ENCODE assay signal across 17 cellular contexts in genomic region chr9:128712451-128713410, GRCh38. TPM values are rescaled to one million over a fixed set of nuclear protein-coding genes. Genes with fewer than 3 reads are reported as not detected.
DNase-seq lines count a peak whose midpoint lies in the region; TF ChIP-seq lines count a peak whose summit lies in the region.
"Had no signal": no experiment of that assay in that cellular context is flagged by ENCODE, and none has a peak within 500 bp of the region (broad histone marks: within the 10 kb centered on the region; RNA-seq: fewer than 3 reads in every experiment).

No MANE protein-coding gene starts in this region.

- no peak overlapping the region for H3K4me3 ChIP-seq in HEK293 (ENCODE audit: low read depth, low read length)
- no peak overlapping the region for H3K4me3 ChIP-seq in coronary artery
- H3K4me3 ChIP-seq: pancreas, PC-9, skin epidermis had no signal

- H3K27ac ChIP-seq in HEK293 (ENCODE audit: extremely low read depth, low read depth, low read length) (no peak overlapping the region), coronary artery (no peak overlapping the region)
- H3K27ac ChIP-seq: pancreas, PC-9, skin epidermis had no signal

- H3K4me1 ChIP-seq in HEK293 (ENCODE audit: control insufficient read depth, insufficient read depth, low read length): no peaks in the 10 kb centered on the region
- H3K4me1 ChIP-seq: pancreas had no signal

- H3K27me3 Mint-ChIP-seq in HFFc6 (ENCODE audit: insufficient read depth): no peaks in the 10 kb centered on the region
- H3K27me3 Mint-ChIP-seq: activated T-helper 17 cell treated with anti-CD3 and anti-CD28 coated beads, Interleukin-2, amount 50 U/mL, for 72 hours had no signal

- TF ChIP-seq CTCF in HEK293 (tag by site-specific recombination; IDR thresholded peaks at IDR 0.05) (no peak), coronary artery (IDR thresholded peaks at IDR 0.05) (no peak), HFFc6 (IDR thresholded peaks at IDR 0.05) (no peak)

- CTCF ChIA-PET in HEK293 (lab: Yijun Ruan, JAX): interaction anchor here (1.1 to 1.4 kb wide), 2 partner anchors 10 to 11 kb away, joined by 4 read pairs; partner anchors contain the start of gene PKN3

- H3K36me3 ChIP-seq in HEK293 (ENCODE audit: control insufficient read depth in 2 of 2, insufficient read depth in 1 of 2, low read length in 2 of 2): peaks cover 3 to 45% of the 10 kb centered on the region in 2 experiments; a peak in 2 of 3 replicates
- H3K36me3 ChIP-seq: pancreas had no signal

- H3K4me3 Mint-ChIP-seq in HFFc6: no peak overlapping the region
- H3K4me3 Mint-ChIP-seq: activated T-helper 17 cell treated with anti-CD3 and anti-CD28 coated beads, Interleukin-2, amount 50 U/mL, for 72 hours had no signal

- intact Hi-C loops in posterior vena cava (cut with DNase I): no loop called here

- H3K4me1 Mint-ChIP-seq in HFFc6 (ENCODE audit: low read depth): no peaks in the 10 kb centered on the region
- H3K4me1 Mint-ChIP-seq: activated T-helper 17 cell treated with anti-CD3 and anti-CD28 coated beads, Interleukin-2, amount 50 U/mL, for 72 hours had no signal

- H3K9me3 ChIP-seq in HEK293 (ENCODE audit: control insufficient read depth, insufficient read depth, low read depth, low read length): no peaks in the 10 kb centered on the region
- H3K9me3 ChIP-seq: pancreas had no signal

- POLR2A ChIA-PET in HEK293 (lab: Yijun Ruan, JAX): interaction anchor here (0.7 to 1.8 kb wide), 2 partner anchors 12 to 674 kb away, joined by 3 to 6 read pairs; partner anchors contain the start of gene ZDHHC12

- H3K36me3 Mint-ChIP-seq in HFFc6 (ENCODE audit: low read depth): no peaks in the 10 kb centered on the region

- no peaks in the 10 kb centered on the region for H3K9me3 Mint-ChIP-seq in HFFc6
- H3K9me3 Mint-ChIP-seq: activated T-helper 17 cell treated with anti-CD3 and anti-CD28 coated beads, Interleukin-2, amount 50 U/mL, for 72 hours had no signal

- DNase-seq in coronary artery (ENCODE audit: low spot score) (peak; percentile 66), posterior vena cava (ENCODE audit: low spot score) (peak; percentile 73), DMS79 treated with DMSO at 0.1 percent for 48 hours (lab: John Stamatoyannopoulos, UW) (no peak), HFFc6 (no peak)
- DNase-seq: activated CD4-positive, CD25-positive, alpha-beta regulatory T cell treated with anti-CD3 and anti-CD28 coated beads, Interleukin-2, amount 50 U/mL, for 72 hours; caudate nucleus; effector CD4-positive, alpha-beta T cell; GOT3; NCI-H1436; NCI-H774; PC-9; stimulated activated CD4-positive, alpha-beta T cell treated with anti-CD3 and anti-CD28 coated beads, Interleukin-4, amount 100 ng/mL, for 24 hours; substantia nigra had no signal

- H3K27ac Mint-ChIP-seq in HFFc6: no peak overlapping the region
- H3K27ac Mint-ChIP-seq: activated T-helper 17 cell treated with anti-CD3 and anti-CD28 coated beads, Interleukin-2, amount 50 U/mL, for 72 hours had no signal

TF ChIP-seq in HEK293, 187 proteins besides CTCF, POLR2A, EP300 and RAD21:
- TF ChIP-seq ZNF202 (tag by site-specific recombination; IDR thresholded peaks at IDR 0.05; ENCODE audit: borderline replicate concordance) (no peak), ZNF629 (tag by site-specific recombination; IDR thresholded peaks at IDR 0.05) (no peak), ZNF148 (tag by site-specific recombination; IDR thresholded peaks at IDR 0.05; ENCODE audit: borderline replicate concordance) (no peak), PBX3 (CRISPR knock-in tag; IDR thresholded peaks at IDR 0.05) (no peak), ZNF510 (tag by site-specific recombination; IDR thresholded peaks at IDR 0.05; ENCODE audit: insufficient replicate concordance) (no peak), GLIS2 (tag by site-specific recombination; IDR thresholded peaks at IDR 0.05) (peak; percentile 15; the same call in 1 of the 2 replicates), ZNF121 (tag by site-specific recombination; IDR thresholded peaks at IDR 0.05) (no peak), ZNF10 (tag by site-specific recombination; IDR thresholded peaks at IDR 0.05) (no peak), GLI4 (tag by site-specific recombination; IDR thresholded peaks at IDR 0.05) (no peak)

RNA-seq across cellular contexts. Expression of gene PKN3, which starts 10.4 kb away (rescaled TPM):
- 10 to 100 TPM in 1 of 2 donors, 1 to 10 TPM in 1; 8.8 to 11.4 TPM for total RNA-seq in posterior vena cava
- total RNA-seq in HFFc6 (2021; fragmentation: NEBNext Ultra II Directional; extraction: Animal tissue kit (Norgen Biotek cat#: 25700)): 1 to 10 TPM; 1.9 to 5.6 (median 3.5) TPM

RNA-seq across cellular contexts. Expression of gene ZDHHC12, which starts 11.2 kb away (rescaled TPM):
- 1 to 10 TPM; 8.3 to 8.6 TPM for total RNA-seq in posterior vena cava
- total RNA-seq in HFFc6 (2021; fragmentation: NEBNext Ultra II Directional; extraction: Animal tissue kit (Norgen Biotek cat#: 25700)): 10 to 100 TPM; 48.1 to 54.6 (median 53.1) TPM

RNA-seq across cellular contexts. Expression of gene SET, which starts 23.7 kb away (rescaled TPM):
- total RNA-seq in posterior vena cava: 100 to 1,000 TPM; 189 to 240 TPM
- total RNA-seq in HFFc6 (2021; fragmentation: NEBNext Ultra II Directional; extraction: Animal tissue kit (Norgen Biotek cat#: 25700)): 100 to 1,000 TPM; 297 to 358 (median 343) TPM

RNA-seq across cellular contexts. Expression of gene DYNC2I2, which starts 56.1 kb away (rescaled TPM):
- total RNA-seq in posterior vena cava: 10 to 100 TPM; 18.1 to 19.4 TPM
- 10 to 100 TPM; 34.5 to 51.7 (median 49.9) TPM for total RNA-seq in HFFc6 (2021; fragmentation: NEBNext Ultra II Directional; extraction: Animal tissue kit (Norgen Biotek cat#: 25700))

RNA-seq across cellular contexts. Expression of gene ZER1, which starts 59.0 kb away (rescaled TPM):
- total RNA-seq in posterior vena cava: 10 to 100 TPM; 28.1 to 28.9 TPM
- total RNA-seq in HFFc6 (2021; fragmentation: NEBNext Ultra II Directional; extraction: Animal tissue kit (Norgen Biotek cat#: 25700)): 10 to 100 TPM; 32.5 to 47.6 (median 37.8) TPM

Comparison
In these comparisons a context has a peak if more than half of its experiments do, and no peak if none do; other contexts are left out.
1. DNase-seq: peak in coronary artery (single experiment) and posterior vena cava (single experiment); none in DMS79 treated with DMSO at 0.1 percent for 48 hours (single experiment) and HFFc6 (single experiment).
2. RNA of gene ZDHHC12, which starts 11.2 kb away (total RNA-seq): 48.1 to 54.6 TPM in HFFc6; 8.3 to 8.6 TPM in posterior vena cava; every median in the first group is over 4 times any median in the second.